10 cellular contexts compared by ENCODE assay signal in the genomic region with DNA sequence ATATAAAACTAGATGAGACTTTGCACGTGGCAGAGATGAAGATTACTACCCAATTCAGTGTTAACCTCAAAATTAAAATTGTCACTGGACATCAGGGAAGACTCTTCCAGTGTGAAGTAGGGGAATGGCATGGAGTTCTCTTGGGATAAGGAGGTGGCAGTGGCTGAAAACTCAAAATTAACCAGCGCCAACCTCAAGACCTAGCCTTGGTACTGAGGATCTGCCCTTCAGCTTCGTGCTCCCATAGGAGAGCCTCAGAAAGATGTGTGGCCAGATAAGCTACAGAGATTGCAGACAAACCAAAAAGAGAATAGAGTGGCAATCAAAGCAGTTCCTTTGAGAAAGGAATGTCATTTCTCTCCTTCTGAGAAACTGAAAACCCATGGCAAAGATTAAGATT.
"Had no signal": no experiment of that assay in that cellular context is flagged by ENCODE, and none has a peak within 500 bp of the region (broad histone marks: within the 10 kb centered on the region; RNA-seq: fewer than 3 reads in every experiment).

No MANE protein-coding gene starts in this region.

- ATAC-seq: HCT116 had no signal

- H3K4me1 ChIP-seq: HAP-1 had no signal

- H3K36me3 ChIP-seq: HAP-1 had no signal

- H3K4me3 ChIP-seq: GM23248, HAP-1 had no signal

- H3K4me3 Mint-ChIP-seq: H9, HFFc6 had no signal

- H3K9ac ChIP-seq: GM23248 had no signal

- FAIRE-seq: H1, H54 had no signal

- H2AFZ ChIP-seq: GM23248 had no signal

- H3K27ac Mint-ChIP-seq: H9, HFFc6 had no signal

- H3K9me3 ChIP-seq: HAP-1 had no signal

- H3K9me3 Mint-ChIP-seq: H9, HFFc6 had no signal

- DNase-seq: GM23248, GOT3, H7, H9, HCEC 1CT, HFFc6 had no signal

- H3K27ac ChIP-seq: GM23248 had no signal
